In the genomic region with DNA sequence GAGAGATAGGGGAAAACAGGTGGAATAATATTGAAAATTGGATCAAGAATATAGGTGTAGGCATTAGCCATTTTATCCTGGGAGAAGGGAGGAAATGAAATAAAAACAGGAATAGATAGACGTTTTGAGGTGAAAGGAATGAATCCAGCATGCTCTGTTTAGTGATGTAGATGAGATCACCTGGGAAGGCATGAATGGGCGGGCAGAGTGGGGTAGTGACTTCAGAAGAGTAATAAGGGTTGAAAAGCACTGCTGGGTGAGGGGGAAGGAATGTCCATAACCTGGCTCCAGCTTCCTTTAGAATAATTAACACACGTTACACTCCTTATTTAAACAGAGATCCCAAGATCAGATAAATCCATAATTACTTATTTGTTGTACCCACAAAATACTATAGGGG, we compare ENCODE assay signal across 22 cellular contexts.
"Had no signal": no experiment of that assay in that cellular context is flagged by ENCODE, and none has a peak within 500 bp of the region (broad histone marks: within the 10 kb centered on the region; RNA-seq: fewer than 3 reads in every experiment).

No MANE protein-coding gene starts in this region.

- H3K27ac Mint-ChIP-seq: activated B cell treated with CpG ODN at 0.5 μM for 24 hours; activated T-helper 17 cell treated with anti-CD3 and anti-CD28 coated beads, Interleukin-2, amount 50 U/mL, for 72 hours; mesothelial cell of epicardium; naive B cell; nephron progenitor cell had no signal

- H3K4me3 ChIP-seq: breast epithelium, esophagus muscularis mucosa, heart right ventricle, right lobe of liver, tibial nerve had no signal

- DNase-seq: activated B cell treated with CpG ODN at 0.5 μM for 24 hours; activated CD4-positive, alpha-beta T cell treated with anti-CD3 and anti-CD28 coated beads, Interleukin-2, amount 50 U/mL, for 4 hours; activated gamma-delta T cell treated with Interleukin-2 at 50 U/mL for 16 hours; activated naive CD4-positive, alpha-beta T cell treated with anti-CD3 and anti-CD28 coated beads, Interleukin-2, amount 50 U/mL, for 16 hours; activated T-cell treated with anti-CD3 and anti-CD28 coated beads, Interleukin-2, amount 50 U/mL, for 4 hours; central memory CD4-positive, alpha-beta T cell; foreskin keratinocyte; heart right ventricle; left colon; mammary epithelial cell; naive B cell; nephron progenitor cell; right lobe of liver; stimulated activated CD4-positive, alpha-beta T cell treated with anti-CD3 and anti-CD28 coated beads, Interleukin-2, amount 100 ng/mL, for 48 hours; stimulated activated naive CD4-positive, alpha-beta T cell treated with Interleukin-2 at 50 U/mL for 16 hours; T-helper 2 cell had no signal

- ATAC-seq: activated T-cell treated with anti-CD3 and anti-CD28 coated beads, Interleukin-2, amount 50 U/mL, for 4 hours; activated T-helper 17 cell treated with anti-CD3 and anti-CD28 coated beads, Interleukin-2, amount 50 U/mL, for 72 hours; foreskin keratinocyte; heart right ventricle; left colon; right lobe of liver had no signal

- H3K4me1 Mint-ChIP-seq: activated B cell treated with CpG ODN at 0.5 μM for 24 hours; activated T-helper 17 cell treated with anti-CD3 and anti-CD28 coated beads, Interleukin-2, amount 50 U/mL, for 72 hours; naive B cell had no signal

- H3K27me3 ChIP-seq: breast epithelium, esophagus muscularis mucosa, foreskin keratinocyte, heart right ventricle, right lobe of liver, tibial nerve had no signal

- H3K9me3 Mint-ChIP-seq: activated B cell treated with CpG ODN at 0.5 μM for 24 hours; activated T-cell treated with anti-CD3 and anti-CD28 coated beads, Interleukin-2, amount 50 U/mL, for 4 hours; activated T-helper 17 cell treated with anti-CD3 and anti-CD28 coated beads, Interleukin-2, amount 50 U/mL, for 72 hours; mesothelial cell of epicardium; nephron progenitor cell had no signal

- H3K4me1 ChIP-seq: breast epithelium, esophagus muscularis mucosa, foreskin keratinocyte, heart right ventricle, right lobe of liver, tibial nerve had no signal

- H3K36me3 ChIP-seq: breast epithelium, esophagus muscularis mucosa, heart right ventricle, neutrophil, right lobe of liver, tibial nerve had no signal

- H3K27ac ChIP-seq: breast epithelium, esophagus muscularis mucosa, foreskin keratinocyte, heart right ventricle, neutrophil, right lobe of liver, tibial nerve had no signal

- H3K4me3 Mint-ChIP-seq: activated B cell treated with CpG ODN at 0.5 μM for 24 hours; activated T-cell treated with anti-CD3 and anti-CD28 coated beads, Interleukin-2, amount 50 U/mL, for 4 hours; activated T-helper 17 cell treated with anti-CD3 and anti-CD28 coated beads, Interleukin-2, amount 50 U/mL, for 72 hours; mesothelial cell of epicardium; naive B cell; nephron progenitor cell had no signal

- H3K36me3 Mint-ChIP-seq: mesothelial cell of epicardium, naive B cell had no signal

- H3K9me3 ChIP-seq: breast epithelium, esophagus muscularis mucosa, heart right ventricle, neutrophil, right lobe of liver, tibial nerve had no signal
